ENCODE assay signal across 14 cellular contexts in the genomic region with DNA sequence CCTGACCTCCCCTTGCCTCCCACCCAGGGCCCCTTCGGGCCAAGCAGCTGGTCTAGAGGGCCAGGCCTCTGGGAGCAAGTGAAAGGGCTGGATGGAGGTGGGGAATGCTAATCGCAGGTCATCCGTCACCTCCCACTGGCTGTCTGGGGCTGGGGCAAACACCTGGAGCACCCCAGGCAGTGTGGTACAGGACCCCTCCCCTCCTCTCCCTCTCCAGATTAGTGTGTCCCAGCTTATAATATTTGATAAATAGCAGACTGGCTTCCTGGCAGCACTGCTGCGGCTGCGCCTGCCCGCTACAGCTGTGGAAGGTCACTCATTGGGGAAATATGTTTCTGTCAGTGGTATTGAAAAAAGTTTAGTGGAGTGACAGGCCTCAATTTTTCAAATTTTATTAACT.
DNase-seq lines count a peak whose midpoint lies in the region; ATAC-seq and TF ChIP-seq lines count a peak whose summit lies in the region.
"Had no signal": no experiment of that assay in that cellular context is flagged by ENCODE, and none has a peak within 500 bp of the region (broad histone marks: within the 10 kb centered on the region; RNA-seq: fewer than 3 reads in every experiment).

No MANE protein-coding gene starts in this region.

- no peak overlapping the region for H3K4me3 Mint-ChIP-seq in nephron progenitor cell
- H3K4me3 Mint-ChIP-seq: CD14-positive monocyte had no signal

- intact Hi-C loops in uterus (cut with DNase I; ENCODE audit: low total_unique reads) = no loop called here

- H3K36me3 Mint-ChIP-seq in nephron progenitor cell (ENCODE audit: low read depth) = peaks cover 20% of the 10 kb centered on the region

- no peaks in the 10 kb centered on the region for H3K9me3 Mint-ChIP-seq in nephron progenitor cell
- H3K9me3 Mint-ChIP-seq: CD4-positive, alpha-beta memory T cell had no signal

- peaks cover 0 to under 1% of the 10 kb centered on the region in 2 donors for H3K4me1 ChIP-seq in uterus
- H3K4me1 ChIP-seq: HAP-1 had no signal

- H3K36me3 ChIP-seq in KOPT-K1 (ENCODE audit: insufficient read depth, low read length) (peaks cover 4% of the 10 kb centered on the region; the same call in 1 of the 2 replicates), uterus (no peaks in the 10 kb centered on the region)
- H3K36me3 ChIP-seq: HAP-1 had no signal

- H3K4me1 Mint-ChIP-seq in nephron progenitor cell = peaks cover 30% of the 10 kb centered on the region

- H3K27ac Mint-ChIP-seq in nephron progenitor cell = no peak overlapping the region

- no peak for TF ChIP-seq CTCF in nephron progenitor cell (IDR thresholded peaks at IDR 0.05)
- no peak for TF ChIP-seq CTCF in uterus (IDR thresholded peaks at IDR 0.05)

- peaks cover 3% of the 10 kb centered on the region for H3K27me3 Mint-ChIP-seq in nephron progenitor cell (ENCODE audit: low read depth, poor library complexity)
- H3K27me3 Mint-ChIP-seq: CD4-positive, alpha-beta memory T cell had no signal

- H3K9me3 ChIP-seq in KOPT-K1 (ENCODE audit: insufficient read depth, low read length, poor library complexity, severe bottlenecking) (no peaks in the 10 kb centered on the region), uterus (no peaks in the 10 kb centered on the region)
- H3K9me3 ChIP-seq: HAP-1 had no signal

- no peak for TF ChIP-seq POLR2A in uterus (IDR thresholded peaks at IDR 0.05)

- no peaks in the 10 kb centered on the region for H3K27me3 ChIP-seq in uterus

- H3K4me3 ChIP-seq in uterus = no peak overlapping the region
- H3K4me3 ChIP-seq: HAP-1 had no signal

- DNase-seq in nephron progenitor cell = peak; percentile 5
- no peak for DNase-seq in uterus
- DNase-seq: ACHN; CD4-positive, alpha-beta memory T cell; DMS153; DMS79; GDM1 had no signal

- ATAC-seq in SK-N-SH treated with all-trans-retinoic acid at 6 μM for 48 hours (peak; percentile 60), HG02759 (IDR thresholded peaks at IDR 0.05; ENCODE audit: unreplicated experiment) (no peak), esophagus mucosa (no peak)

- H3K27ac ChIP-seq in KOPT-K1 (ENCODE audit: low read depth, low read length, poor library complexity, severe bottlenecking) (peak overlapping the region; percentile 62), uterus (no peak overlapping the region)
- H3K27ac ChIP-seq: HL-60 had no signal

TF ChIP-seq in SK-N-SH treated with all-trans-retinoic acid at 6 μM for 48 hours, 23 proteins besides CTCF, POLR2A, EP300 and RAD21 (continues in another document):
- TF ChIP-seq, protein P1, sequence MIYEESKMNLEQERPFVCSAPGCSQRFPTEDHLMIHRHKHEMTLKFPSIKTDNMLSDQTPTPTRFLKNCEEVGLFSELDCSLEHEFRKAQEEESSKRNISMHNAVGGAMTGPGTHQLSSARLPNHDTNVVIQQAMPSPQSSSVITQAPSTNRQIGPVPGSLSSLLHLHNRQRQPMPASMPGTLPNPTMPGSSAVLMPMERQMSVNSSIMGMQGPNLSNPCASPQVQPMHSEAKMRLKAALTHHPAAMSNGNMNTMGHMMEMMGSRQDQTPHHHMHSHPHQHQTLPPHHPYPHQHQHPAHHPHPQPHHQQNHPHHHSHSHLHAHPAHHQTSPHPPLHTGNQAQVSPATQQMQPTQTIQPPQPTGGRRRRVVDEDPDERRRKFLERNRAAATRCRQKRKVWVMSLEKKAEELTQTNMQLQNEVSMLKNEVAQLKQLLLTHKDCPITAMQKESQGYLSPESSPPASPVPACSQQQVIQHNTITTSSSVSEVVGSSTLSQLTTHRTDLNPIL (CRISPR knock-in tag; IDR thresholded peaks at IDR 0.05; ENCODE audit: low read depth) = no peak
- TF ChIP-seq ZNF70 (CRISPR knock-in tag; IDR thresholded peaks at IDR 0.05) (no peak; the same call in 1 of the 2 replicates), TCF4 (CRISPR knock-in tag; IDR thresholded peaks at IDR 0.05; ENCODE audit: borderline replicate concordance) (0 out of 2 replicates have a peak, but pooled peaks have one; percentile 52), ZFP30 (CRISPR knock-in tag; IDR thresholded peaks at IDR 0.05) (no peak), SNAI2 (CRISPR knock-in tag; IDR thresholded peaks at IDR 0.05) (no peak), ZFP3 (CRISPR knock-in tag; IDR thresholded peaks at IDR 0.05) (no peak), ESRRG (CRISPR knock-in tag; IDR thresholded peaks at IDR 0.05) (no peak), RARB (CRISPR knock-in tag; IDR thresholded peaks at IDR 0.05) (no peak), CSDC2 (CRISPR knock-in tag; IDR thresholded peaks at IDR 0.05) (no peak), CSRNP3 (CRISPR knock-in tag; IDR thresholded peaks at IDR 0.05) (no peak), ZNF565 (CRISPR knock-in tag; conservative IDR thresholded peaks at IDR 0.05; ENCODE audit: low read depth) (peak; percentile 82; the same call in 1 of the 2 replicates), OSR1 (CRISPR knock-in tag; IDR thresholded peaks at IDR 0.05) (no peak), TSHZ2 (CRISPR knock-in tag; IDR thresholded peaks at IDR 0.05) (peak; percentile 79), ZNF8 (CRISPR knock-in tag; IDR thresholded peaks at IDR 0.05) (no peak), ZC3H10 (CRISPR knock-in tag; IDR thresholded peaks at IDR 0.05) (no peak), PPARA (CRISPR knock-in tag; IDR thresholded peaks at IDR 0.05; ENCODE audit: borderline replicate concordance) (no peak), GLIS3 (CRISPR knock-in tag; IDR thresholded peaks at IDR 0.05) (no peak), BACH2 (CRISPR knock-in tag; IDR thresholded peaks at IDR 0.05; ENCODE audit: borderline replicate concordance) (no peak)
- TF ChIP-seq, protein P2, sequence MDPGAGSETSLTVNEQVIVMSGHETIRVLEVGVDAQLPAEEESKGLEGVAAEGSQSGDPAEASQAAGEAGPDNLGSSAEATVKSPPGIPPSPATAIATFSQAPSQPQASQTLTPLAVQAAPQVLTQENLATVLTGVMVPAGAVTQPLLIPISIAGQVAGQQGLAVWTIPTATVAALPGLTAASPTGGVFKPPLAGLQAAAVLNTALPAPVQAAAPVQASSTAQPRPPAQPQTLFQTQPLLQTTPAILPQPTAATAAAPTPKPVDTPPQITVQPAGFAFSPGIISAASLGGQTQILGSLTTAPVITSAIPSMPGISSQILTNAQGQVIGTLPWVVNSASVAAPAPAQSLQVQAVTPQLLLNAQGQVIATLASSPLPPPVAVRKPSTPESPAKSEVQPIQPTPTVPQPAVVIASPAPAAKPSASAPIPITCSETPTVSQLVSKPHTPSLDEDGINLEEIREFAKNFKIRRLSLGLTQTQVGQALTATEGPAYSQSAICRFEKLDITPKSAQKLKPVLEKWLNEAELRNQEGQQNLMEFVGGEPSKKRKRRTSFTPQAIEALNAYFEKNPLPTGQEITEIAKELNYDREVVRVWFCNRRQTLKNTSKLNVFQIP (CRISPR knock-in tag; IDR thresholded peaks at IDR 0.05; ENCODE audit: borderline replicate concordance, low read depth) = no peak
- TF ChIP-seq, protein P3, sequence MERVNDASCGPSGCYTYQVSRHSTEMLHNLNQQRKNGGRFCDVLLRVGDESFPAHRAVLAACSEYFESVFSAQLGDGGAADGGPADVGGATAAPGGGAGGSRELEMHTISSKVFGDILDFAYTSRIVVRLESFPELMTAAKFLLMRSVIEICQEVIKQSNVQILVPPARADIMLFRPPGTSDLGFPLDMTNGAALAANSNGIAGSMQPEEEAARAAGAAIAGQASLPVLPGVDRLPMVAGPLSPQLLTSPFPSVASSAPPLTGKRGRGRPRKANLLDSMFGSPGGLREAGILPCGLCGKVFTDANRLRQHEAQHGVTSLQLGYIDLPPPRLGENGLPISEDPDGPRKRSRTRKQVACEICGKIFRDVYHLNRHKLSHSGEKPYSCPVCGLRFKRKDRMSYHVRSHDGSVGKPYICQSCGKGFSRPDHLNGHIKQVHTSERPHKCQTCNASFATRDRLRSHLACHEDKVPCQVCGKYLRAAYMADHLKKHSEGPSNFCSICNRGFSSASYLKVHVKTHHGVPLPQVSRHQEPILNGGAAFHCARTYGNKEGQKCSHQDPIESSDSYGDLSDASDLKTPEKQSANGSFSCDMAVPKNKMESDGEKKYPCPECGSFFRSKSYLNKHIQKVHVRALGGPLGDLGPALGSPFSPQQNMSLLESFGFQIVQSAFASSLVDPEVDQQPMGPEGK (CRISPR knock-in tag; IDR thresholded peaks at IDR 0.05; ENCODE audit: borderline replicate concordance) = no peak
